ENCODE assay signal across 4 cellular contexts in the genomic region with DNA sequence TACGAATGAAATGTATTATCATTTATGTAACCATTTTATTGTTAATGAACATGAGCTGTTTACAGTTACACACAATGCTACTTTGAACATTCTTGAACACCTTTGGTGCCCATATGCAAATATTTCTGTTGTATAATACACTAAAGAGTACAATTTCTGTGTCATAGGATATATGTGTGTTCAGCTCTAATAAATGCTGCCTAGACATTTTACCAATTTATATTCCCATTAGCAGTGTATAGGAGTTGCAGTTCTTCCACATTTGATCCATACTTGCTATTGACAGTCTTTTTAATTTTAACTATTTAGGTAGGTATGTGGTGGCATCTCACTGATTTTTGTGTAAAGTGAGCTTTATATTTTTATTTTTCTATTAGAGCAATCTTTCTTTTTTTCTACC.
TF ChIP-seq lines count a peak whose summit lies in the region.

No MANE protein-coding gene starts in this region.

TF ChIP-seq in HepG2, 621 proteins besides CTCF, POLR2A, EP300 and RAD21:
- TF ChIP-seq MAFF (IDR thresholded peaks at IDR 0.05; ENCODE audit: low read depth, low read length) (peak; percentile 63), MAFK (conservative IDR thresholded peaks at IDR 0.05 in 1 of 2, IDR thresholded peaks at IDR 0.05 in 1 of 2; ENCODE audit: low read length in 2 of 2) (peak; percentile 48 to 52; a peak in 3 of 4 replicates), DR1 (CRISPR knock-in tag; IDR thresholded peaks at IDR 0.05) (no peak)

TF ChIP-seq in A549, 52 proteins besides CTCF, POLR2A, EP300 and RAD21:
- no peak for TF ChIP-seq RCOR1 (IDR thresholded peaks at IDR 0.05; ENCODE audit: low read depth, low read length)
- peak; percentile 45 for TF ChIP-seq MAFK (IDR thresholded peaks at IDR 0.05; ENCODE audit: partially characterized antibody)

TF ChIP-seq in IMR-90, 13 proteins besides CTCF, POLR2A, EP300 and RAD21:
- TF ChIP-seq MAFK (IDR thresholded peaks at IDR 0.05; ENCODE audit: low read depth, low read length) (peak; percentile 40), RFX5 (IDR thresholded peaks at IDR 0.05; ENCODE audit: low read depth, low read length) (no peak)

TF ChIP-seq in K562, 482 proteins besides CTCF, POLR2A, EP300 and RAD21:
- TF ChIP-seq ZNF316 (IDR thresholded peaks at IDR 0.05) (peak; percentile 8; the same call in 1 of the 2 replicates), ZNF354B (CRISPR knock-in tag; IDR thresholded peaks at IDR 0.05) (no peak)
